Comparison of ENCODE assay signal across 9 cellular contexts in the genomic region with DNA sequence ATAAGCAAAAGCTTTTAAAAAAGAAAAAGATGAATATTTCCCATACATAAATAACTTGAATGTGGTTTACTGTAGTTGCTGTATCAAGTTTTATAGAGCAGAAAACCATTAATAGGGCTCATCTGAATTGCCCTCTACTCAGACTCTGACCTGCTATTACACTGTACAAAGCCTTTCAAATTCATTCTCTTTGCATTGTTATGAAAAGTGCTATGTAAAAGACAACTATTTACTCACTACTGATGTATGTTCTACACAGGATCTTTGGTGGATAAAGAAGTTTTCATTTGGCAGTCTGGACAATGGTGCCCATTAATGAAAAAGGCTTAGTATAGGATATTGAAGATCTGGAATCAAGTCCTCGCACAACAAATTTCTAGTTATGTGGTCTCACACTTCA.
"Had no signal": no experiment of that assay in that cellular context is flagged by ENCODE, and none has a peak within 500 bp of the region (broad histone marks: within the 10 kb centered on the region; RNA-seq: fewer than 3 reads in every experiment).

No MANE protein-coding gene starts in this region.

- ATAC-seq: GM23338, HCT116 had no signal

- H3K9me3 ChIP-seq: HAP-1 had no signal

- H3K27ac ChIP-seq: GM23248 had no signal

- DNase-seq: GM23248, GOT3, H7, H9, HCEC 1CT, HFFc6 had no signal

- H3K4me3 ChIP-seq: GM23248, GM23338, HAP-1 had no signal

- H3K36me3 ChIP-seq: HAP-1 had no signal
